In genomic region chr10:20768849-20769248, GRCh38 we compare ENCODE assay signal across 2 cellular contexts.
TF ChIP-seq lines count a peak whose summit lies in the region.

No MANE protein-coding gene starts in this region.

TF ChIP-seq in K562, 482 proteins besides CTCF, POLR2A, EP300 and RAD21 (continued from another document):
- TF ChIP-seq ZBTB49 (CRISPR knock-in tag; IDR thresholded peaks at IDR 0.05; ENCODE audit: borderline replicate concordance): no peak
- no peak for TF ChIP-seq NFXL1 (CRISPR knock-in tag; IDR thresholded peaks at IDR 0.05)
- TF ChIP-seq ELF2 (CRISPR knock-in tag; IDR thresholded peaks at IDR 0.05): no peak
- TF ChIP-seq HDGF (IDR thresholded peaks at IDR 0.05): no peak
- TF ChIP-seq GTF2F1 (IDR thresholded peaks at IDR 0.05; ENCODE audit: low read depth, low read length): no peak
- no peak for TF ChIP-seq KLF16 (IDR thresholded peaks at IDR 0.05)
- TF ChIP-seq, protein P1, sequence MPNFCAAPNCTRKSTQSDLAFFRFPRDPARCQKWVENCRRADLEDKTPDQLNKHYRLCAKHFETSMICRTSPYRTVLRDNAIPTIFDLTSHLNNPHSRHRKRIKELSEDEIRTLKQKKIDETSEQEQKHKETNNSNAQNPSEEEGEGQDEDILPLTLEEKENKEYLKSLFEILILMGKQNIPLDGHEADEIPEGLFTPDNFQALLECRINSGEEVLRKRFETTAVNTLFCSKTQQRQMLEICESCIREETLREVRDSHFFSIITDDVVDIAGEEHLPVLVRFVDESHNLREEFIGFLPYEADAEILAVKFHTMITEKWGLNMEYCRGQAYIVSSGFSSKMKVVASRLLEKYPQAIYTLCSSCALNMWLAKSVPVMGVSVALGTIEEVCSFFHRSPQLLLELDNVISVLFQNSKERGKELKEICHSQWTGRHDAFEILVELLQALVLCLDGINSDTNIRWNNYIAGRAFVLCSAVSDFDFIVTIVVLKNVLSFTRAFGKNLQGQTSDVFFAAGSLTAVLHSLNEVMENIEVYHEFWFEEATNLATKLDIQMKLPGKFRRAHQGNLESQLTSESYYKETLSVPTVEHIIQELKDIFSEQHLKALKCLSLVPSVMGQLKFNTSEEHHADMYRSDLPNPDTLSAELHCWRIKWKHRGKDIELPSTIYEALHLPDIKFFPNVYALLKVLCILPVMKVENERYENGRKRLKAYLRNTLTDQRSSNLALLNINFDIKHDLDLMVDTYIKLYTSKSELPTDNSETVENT (CRISPR knock-in tag; IDR thresholded peaks at IDR 0.05): no peak
- TF ChIP-seq PPARD (CRISPR knock-in tag; IDR thresholded peaks at IDR 0.05): no peak
- no peak for TF ChIP-seq SAFB (IDR thresholded peaks at IDR 0.05; ENCODE audit: borderline replicate concordance, low read depth, low read length)
- TF ChIP-seq IRF2 (CRISPR knock-in tag; IDR thresholded peaks at IDR 0.05): no peak

TF ChIP-seq in liver, 16 proteins besides CTCF, POLR2A, EP300 and RAD21 (continued from another document):
- TF ChIP-seq REST (IDR thresholded peaks at IDR 0.05) (no peak), GABPA (IDR thresholded peaks at IDR 0.05 in 1 of 2, conservative IDR thresholded peaks at IDR 0.05 in 1 of 2) (no peak), RXRA (IDR thresholded peaks at IDR 0.05) (no peak)
